ENCODE assay signal across 9 cellular contexts in the genomic region with DNA sequence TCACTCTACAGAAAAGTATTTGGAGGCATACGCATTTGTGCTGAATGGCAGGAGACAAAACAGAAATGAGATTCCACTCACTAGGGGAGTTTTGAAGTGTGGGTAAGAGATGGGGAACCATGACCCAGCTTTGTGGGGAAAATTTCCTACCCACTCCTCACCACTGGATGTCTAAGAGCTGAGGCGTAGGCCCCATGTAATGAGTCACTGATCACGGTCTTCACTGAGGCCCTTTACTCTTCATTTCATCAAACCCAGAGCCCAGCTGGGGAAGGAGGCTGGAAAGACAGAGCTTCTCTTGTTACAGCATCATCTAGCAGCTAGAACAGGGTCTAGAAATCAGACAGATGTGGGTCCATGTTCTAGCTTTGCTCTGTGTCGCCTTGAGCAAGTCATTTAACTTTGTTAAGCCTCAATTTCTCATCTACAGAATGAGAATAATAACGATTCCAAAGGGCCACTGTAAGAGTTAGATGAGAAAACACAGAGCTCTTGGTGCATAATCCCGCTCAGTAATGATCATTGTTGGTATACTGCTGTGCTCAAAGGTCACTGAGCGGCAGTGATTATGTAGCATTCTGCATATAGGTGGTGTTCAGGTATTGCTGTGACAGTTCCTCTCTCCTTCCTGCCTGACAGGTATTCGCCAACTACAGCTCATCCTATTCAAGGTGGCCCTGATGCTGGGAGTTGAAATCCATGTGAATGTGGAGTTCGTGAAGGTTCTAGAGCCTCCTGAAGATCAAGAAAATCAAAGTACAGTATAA.
DNase-seq lines count a peak whose midpoint lies in the region; ATAC-seq, FAIRE-seq and TF ChIP-seq lines count a peak whose summit lies in the region.
"Had no signal": no experiment of that assay in that cellular context is flagged by ENCODE, and none has a peak within 500 bp of the region (broad histone marks: within the 10 kb centered on the region; RNA-seq: fewer than 3 reads in every experiment).

No MANE protein-coding gene starts in this region.

- H3K9me1 ChIP-seq in keratinocyte (ENCODE audit: control insufficient read depth, extremely low read depth, insufficient read depth, low read length), result no peaks in the 10 kb centered on the region

- POLR2A ChIA-PET in HEK293T (lab: Yijun Ruan, JAX), result no interaction called here

- peak overlapping the region; percentile 77 for H3K4me3 Mint-ChIP-seq in activated T-helper 17 cell treated with anti-CD3 and anti-CD28 coated beads, Interleukin-2, amount 50 U/mL, for 72 hours
- H3K4me3 Mint-ChIP-seq: naive thymus-derived CD8-positive, alpha-beta T cell had no signal

- peaks cover 43% of the 10 kb centered on the region for H3K79me2 ChIP-seq in keratinocyte (ENCODE audit: control insufficient read depth, insufficient read depth, low read length)

- H3K4me2 ChIP-seq in keratinocyte (ENCODE audit: control insufficient read depth, extremely low read depth, insufficient read depth, low read depth, low read length), result no peak overlapping the region

- H3K9me3 ChIP-seq in keratinocyte (ENCODE audit: control insufficient read depth, low read depth, low read length) (no peaks in the 10 kb centered on the region), stomach smooth muscle (ENCODE audit: control insufficient read depth in 2 of 2, low read length in 2 of 2) (no peaks in the 10 kb centered on the region)

- H3K27me3 ChIP-seq in keratinocyte (ENCODE audit: control insufficient read depth, extremely low read depth, insufficient read depth, low read length) (no peaks in the 10 kb centered on the region), stomach smooth muscle (ENCODE audit: control insufficient read depth in 1 of 2, insufficient read depth in 2 of 2, low read length in 2 of 2) (no peaks in the 10 kb centered on the region)

- no peaks in the 10 kb centered on the region for H4K20me1 ChIP-seq in keratinocyte (ENCODE audit: control insufficient read depth, extremely low read depth, insufficient read depth, low read length)

- TF ChIP-seq CTCF in keratinocyte (optimal IDR thresholded peaks at IDR 0.05 in 1 of 3, IDR thresholded peaks at IDR 0.05 in 1 of 3, conservative IDR thresholded peaks at IDR 0.05 in 1 of 3; ENCODE audit: extremely low read depth in 1 of 3, insufficient read depth in 2 of 3, low read length in 3 of 3), result no peak

- peak; percentile 87 for ATAC-seq in activated T-helper 17 cell treated with anti-CD3 and anti-CD28 coated beads, Interleukin-2, amount 50 U/mL, for 72 hours (replicated peaks)
- ATAC-seq in HG03159 (IDR thresholded peaks at IDR 0.05; ENCODE audit: unreplicated experiment), result no peak
- ATAC-seq: naive thymus-derived CD8-positive, alpha-beta T cell had no signal

- H3K36me3 Mint-ChIP-seq in activated T-helper 17 cell treated with anti-CD3 and anti-CD28 coated beads, Interleukin-2, amount 50 U/mL, for 72 hours (ENCODE audit: low read depth), result peaks cover 100% of the 10 kb centered on the region

- no peak overlapping the region for H3K4me3 ChIP-seq in keratinocyte (ENCODE audit: control insufficient read depth in 2 of 3, extremely low read depth in 1 of 3, insufficient read depth in 2 of 3, low read depth in 1 of 3, low read length in 3 of 3)
- H3K4me3 ChIP-seq in stomach smooth muscle (ENCODE audit: low read length in 2 of 2), result no peak overlapping the region

- no peak overlapping the region for H3K9ac ChIP-seq in keratinocyte (ENCODE audit: control insufficient read depth, extremely low read depth, insufficient read depth, low read length)
- H3K9ac ChIP-seq in stomach smooth muscle (ENCODE audit: low read length in 2 of 2), result no peak overlapping the region

- H3K4me1 Mint-ChIP-seq in activated T-helper 17 cell treated with anti-CD3 and anti-CD28 coated beads, Interleukin-2, amount 50 U/mL, for 72 hours, result peaks cover 68% of the 10 kb centered on the region

- H3K27ac Mint-ChIP-seq in activated T-helper 17 cell treated with anti-CD3 and anti-CD28 coated beads, Interleukin-2, amount 50 U/mL, for 72 hours, result peak overlapping the region; percentile 96

- CTCF ChIA-PET in HEK293T (lab: Yijun Ruan, JAX), result interaction anchor here (0.5 kb wide), 1 partner anchor 29 kb away, joined by 3 read pairs; no protein-coding TSS in a partner anchor

- no peak for FAIRE-seq in keratinocyte (lab: Jason Lieb, UNC)

- H3K27ac ChIP-seq in keratinocyte (ENCODE audit: control insufficient read depth, insufficient read depth, low read length) (peak overlapping the region; percentile 27), stomach smooth muscle (ENCODE audit: low read length) (peak overlapping the region; percentile 31)

- peak; percentile 71 for DNase-seq in activated CD8-positive, alpha-beta memory T cell treated with anti-CD3 and anti-CD28 coated beads for 24 hours
- no peak for DNase-seq in activated CD8-positive, alpha-beta memory T cell treated with anti-CD3 and anti-CD28 coated beads, Interleukin-2, amount 50 U/mL, for 4 hours
- DNase-seq in keratinocyte (ENCODE audit: low read depth, low spot score), result no peak
- DNase-seq in COLO668 (lab: John Stamatoyannopoulos, UW; ENCODE audit: unreplicated experiment), result no peak
- no peak for DNase-seq in HEK293T (ENCODE audit: extremely low spot score)
- DNase-seq: naive thymus-derived CD8-positive, alpha-beta T cell had no signal

- dilution Hi-C loops in keratinocyte (cut with MboI; ENCODE audit: extremely low pct_ligation_motif_present, low sequenced_read_pairs), result no loop called here

- peaks cover 4% of the 10 kb centered on the region for H3K9me3 Mint-ChIP-seq in activated T-helper 17 cell treated with anti-CD3 and anti-CD28 coated beads, Interleukin-2, amount 50 U/mL, for 72 hours

- H2AFZ ChIP-seq in keratinocyte (ENCODE audit: control insufficient read depth, low read length), result no peak overlapping the region

- H3K36me3 ChIP-seq in keratinocyte (ENCODE audit: control insufficient read depth in 2 of 2, extremely low read depth in 1 of 2, insufficient read depth in 2 of 2, low read length in 2 of 2) (peaks cover 49 to 81% of the 10 kb centered on the region in 2 experiments), stomach smooth muscle (ENCODE audit: control insufficient read depth in 2 of 2, insufficient read depth in 2 of 2, low read length in 2 of 2) (peaks cover 38 to 50% of the 10 kb centered on the region in 2 donors)

- H3K27me3 Mint-ChIP-seq in activated T-helper 17 cell treated with anti-CD3 and anti-CD28 coated beads, Interleukin-2, amount 50 U/mL, for 72 hours, result no peaks in the 10 kb centered on the region
- H3K27me3 Mint-ChIP-seq: naive thymus-derived CD8-positive, alpha-beta T cell had no signal

- H3K4me1 ChIP-seq in keratinocyte (ENCODE audit: control insufficient read depth, extremely low read depth, insufficient read depth, low read length) (peaks cover 17% of the 10 kb centered on the region), stomach smooth muscle (ENCODE audit: control insufficient read depth, insufficient read depth, low read length) (peaks cover 38% of the 10 kb centered on the region)

TF ChIP-seq in HEK293T, 16 proteins besides CTCF, POLR2A, EP300 and RAD21:
- no peak for TF ChIP-seq ZNF384 (IDR thresholded peaks at IDR 0.05)
- no peak for TF ChIP-seq ELF4 (IDR thresholded peaks at IDR 0.05)
- no peak for TF ChIP-seq LEF1 (IDR thresholded peaks at IDR 0.05; ENCODE audit: borderline replicate concordance)
- no peak for TF ChIP-seq SUZ12 (IDR thresholded peaks at IDR 0.05)
- no peak for TF ChIP-seq HDGF (IDR thresholded peaks at IDR 0.05; ENCODE audit: borderline replicate concordance)
- TF ChIP-seq FOXM1 (IDR thresholded peaks at IDR 0.05; ENCODE audit: borderline replicate concordance), result no peak
- TF ChIP-seq TARDBP (IDR thresholded peaks at IDR 0.05), result no peak
